Comparison of ENCODE assay signal across 23 cellular contexts in the genomic region with DNA sequence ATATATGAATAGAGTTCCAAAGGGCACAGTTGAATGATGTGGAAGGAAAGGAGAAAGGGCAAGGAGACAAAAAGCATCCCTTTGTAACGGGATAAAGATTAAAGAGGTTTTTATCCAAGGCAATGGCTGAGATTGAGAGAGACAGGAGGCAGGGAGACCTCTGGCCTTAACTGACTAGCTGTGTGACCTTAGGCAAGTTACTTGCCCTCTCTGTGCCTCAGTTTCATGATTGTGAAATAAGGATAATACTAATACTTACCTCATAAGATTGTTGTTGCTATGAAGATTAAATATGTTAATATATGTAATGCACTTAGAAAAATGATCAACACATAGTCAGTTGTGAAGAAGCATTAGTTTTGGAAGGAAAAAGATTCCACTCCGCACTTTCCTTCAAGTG.
"Had no signal": no experiment of that assay in that cellular context is flagged by ENCODE, and none has a peak within 500 bp of the region (broad histone marks: within the 10 kb centered on the region; RNA-seq: fewer than 3 reads in every experiment).

No MANE protein-coding gene starts in this region.

- H3K36me3 Mint-ChIP-seq: activated naive CD8-positive, alpha-beta T cell; brain; natural killer cell had no signal

- H3K4me3 Mint-ChIP-seq: activated CD4-positive, alpha-beta T cell treated with anti-CD3 and anti-CD28 coated beads, Interleukin-2, amount 10 ng/mL, durations not matched to agents 7 days and 5 days; activated CD8-positive, alpha-beta T cell treated with anti-CD3 and anti-CD28 coated beads for 36 hours; activated naive CD8-positive, alpha-beta T cell; natural killer cell had no signal

- H3K27ac Mint-ChIP-seq: activated CD4-positive, alpha-beta T cell treated with anti-CD3 and anti-CD28 coated beads, Interleukin-2, amount 10 ng/mL, durations not matched to agents 7 days and 5 days; activated CD8-positive, alpha-beta T cell treated with anti-CD3 and anti-CD28 coated beads for 36 hours; activated naive CD8-positive, alpha-beta T cell; natural killer cell had no signal

- H3K4me1 Mint-ChIP-seq: natural killer cell had no signal

- ATAC-seq: gastrocnemius medialis, lower lobe of right lung, natural killer cell, sciatic nerve had no signal

- DNase-seq: activated CD4-positive, alpha-beta T cell treated with anti-CD3 and anti-CD28 coated beads for 1 hour; activated CD4-positive, alpha-beta T cell treated with anti-CD3 and anti-CD28 coated beads, Interleukin-2, amount 10 ng/mL, durations not matched to agents 7 days and 5 days; activated CD8-positive, alpha-beta T cell treated with anti-CD3 and anti-CD28 coated beads for 36 hours; activated naive CD4-positive, alpha-beta T cell; activated T-cell treated with anti-CD3 and anti-CD28 coated beads, Interleukin-2, amount 50 U/mL, for 48 hours; anterior cingulate cortex; dorsolateral prefrontal cortex; effector memory CD4-positive, alpha-beta T cell; gastrocnemius medialis; glutamatergic neuron; left lung; lower lobe of right lung; mesendoderm; natural killer cell; stimulated activated CD4-positive, alpha-beta T cell treated with anti-CD3 and anti-CD28 coated beads, Interleukin-12 subunit alpha, Interleukin-12 subunit beta, amount 100 ng/mL, for 4 hours; stimulated activated CD4-positive, alpha-beta T cell treated with anti-CD3 and anti-CD28 coated beads, Interleukin-4, amount 100 ng/mL, for 1 hour; T-helper 2 cell; testis; trophoblast cell; uterus had no signal

- H3K9me3 Mint-ChIP-seq: activated CD4-positive, alpha-beta T cell treated with anti-CD3 and anti-CD28 coated beads, Interleukin-2, amount 10 ng/mL, durations not matched to agents 7 days and 5 days; activated CD8-positive, alpha-beta T cell treated with anti-CD3 and anti-CD28 coated beads for 36 hours; natural killer cell had no signal
